In genomic region chr3:62995142-62995541, GRCh38 we compare ENCODE assay signal across 18 cellular contexts.
"Had no signal": no experiment of that assay in that cellular context is flagged by ENCODE, and none has a peak within 500 bp of the region (broad histone marks: within the 10 kb centered on the region; RNA-seq: fewer than 3 reads in every experiment).

No MANE protein-coding gene starts in this region.

- H3K27me3 ChIP-seq: esophagus squamous epithelium, gastroesophageal sphincter, right atrium auricular region, sigmoid colon, upper lobe of left lung, uterus had no signal

- H3K27ac ChIP-seq: esophagus squamous epithelium, gastroesophageal sphincter, right atrium auricular region, sigmoid colon, upper lobe of left lung, uterus had no signal

- DNase-seq: effector memory CD4-positive, alpha-beta T cell; esophagus squamous epithelium; foreskin fibroblast; glutamatergic neuron; islet precursor cell; mammary epithelial cell; mucosa of descending colon; naive thymus-derived CD8-positive, alpha-beta T cell; posterior cingulate gyrus; sigmoid colon; small intestine; stimulated activated CD4-positive, alpha-beta T cell treated with anti-CD3 and anti-CD28 coated beads, Interleukin-12 subunit alpha, Interleukin-12 subunit beta, amount 100 ng/mL, for 4 hours; stimulated activated naive CD4-positive, alpha-beta T cell; upper lobe of left lung; uterus had no signal

- H3K9me3 ChIP-seq: esophagus squamous epithelium, gastroesophageal sphincter, mucosa of descending colon, right atrium auricular region, sigmoid colon, upper lobe of left lung, uterus had no signal

- ATAC-seq: gastroesophageal sphincter; left lobe of liver; mucosa of descending colon; naive thymus-derived CD8-positive, alpha-beta T cell had no signal

- H3K36me3 ChIP-seq: esophagus squamous epithelium, gastroesophageal sphincter, right atrium auricular region, sigmoid colon, upper lobe of left lung, uterus had no signal

- H3K4me1 ChIP-seq: esophagus squamous epithelium, gastroesophageal sphincter, right atrium auricular region, sigmoid colon, upper lobe of left lung, uterus had no signal

- H3K4me3 ChIP-seq: esophagus squamous epithelium, gastroesophageal sphincter, mucosa of descending colon, right atrium auricular region, sigmoid colon, upper lobe of left lung, uterus had no signal
